In the genomic region with DNA sequence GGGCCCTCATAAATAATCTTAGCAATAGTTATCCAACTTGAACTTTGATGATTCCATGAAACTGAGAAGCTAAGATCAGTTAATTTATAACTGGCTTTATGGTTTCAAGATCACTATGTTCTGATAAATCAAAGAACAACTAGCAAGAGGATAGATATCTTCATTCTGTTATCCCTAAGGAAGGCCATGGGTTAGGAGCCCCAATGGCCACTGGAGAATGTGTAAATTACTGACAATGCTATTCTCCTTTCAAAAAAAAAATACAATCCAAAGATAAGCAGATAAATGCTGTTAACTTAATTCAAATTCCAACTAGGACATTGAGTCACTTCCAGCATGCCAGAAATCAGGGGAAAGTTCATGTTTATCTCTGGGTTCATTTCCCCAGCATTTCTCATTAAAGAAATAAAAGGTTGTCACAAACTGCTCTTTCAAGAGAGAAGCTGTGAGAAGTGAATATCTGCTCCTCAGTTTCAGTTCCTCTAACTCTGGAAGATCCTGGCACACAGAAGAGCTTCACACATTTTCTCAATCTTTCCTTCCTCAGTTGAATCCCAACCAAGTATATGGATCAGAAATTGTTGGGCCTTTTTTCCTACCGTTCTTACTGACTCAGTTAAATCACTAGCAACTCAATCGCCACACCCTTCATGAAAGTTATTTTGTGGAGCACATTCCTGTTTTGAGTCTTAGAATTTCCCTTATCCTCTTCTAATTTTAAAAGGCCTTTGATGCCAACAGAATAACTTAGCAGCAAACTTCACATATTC, we compare ENCODE assay signal across 18 cellular contexts. TPM values are rescaled to one million over a fixed set of nuclear protein-coding genes. Genes with fewer than 3 reads are reported as not detected.
DNase-seq lines count a peak whose midpoint lies in the region; ATAC-seq and TF ChIP-seq lines count a peak whose summit lies in the region.
"Had no signal": no experiment of that assay in that cellular context is flagged by ENCODE, and none has a peak within 500 bp of the region (broad histone marks: within the 10 kb centered on the region; RNA-seq: fewer than 3 reads in every experiment).

No MANE protein-coding gene starts in this region.

- H3K4me3 ChIP-seq in epithelial cell of proximal tubule (ENCODE audit: low read depth, low read length) (no peak overlapping the region), H7 (ENCODE audit: insufficient read depth, low read depth, low read length) (no peak overlapping the region), WERI-Rb-1 (ENCODE audit: low read depth, low read length) (no peak overlapping the region)
- H3K4me3 ChIP-seq: suprapubic skin had no signal

- no peaks in the 10 kb centered on the region for H3K36me3 Mint-ChIP-seq in activated T-helper 17 cell treated with anti-CD3 and anti-CD28 coated beads, Interleukin-2, amount 50 U/mL, for 72 hours (ENCODE audit: low read depth)
- H3K36me3 Mint-ChIP-seq: CD14-positive monocyte, naive B cell had no signal

- DNase-seq in MV-4-11 (lab: John Stamatoyannopoulos, UW) (peak; percentile 80), epithelial cell of proximal tubule (ENCODE audit: low read depth) (peak; percentile 31), pulmonary artery endothelial cell (ENCODE audit: low read depth, low spot score) (peak; percentile 62), H7 (no peak), WERI-Rb-1 (no peak)
- DNase-seq in activated CD4-positive, alpha-beta T cell treated with anti-CD3 and anti-CD28 coated beads, Interleukin-2, amount 50 U/mL, for 48 hours = no peak
- DNase-seq: activated naive CD4-positive, alpha-beta T cell treated with anti-CD3 and anti-CD28 coated beads, Interleukin-2, amount 50 U/mL, for 16 hours; foreskin keratinocyte; GF-D8; islet precursor cell; naive B cell; NCI-H1048; NCI-H446 treated with DMSO at 0.1 percent for 48 hours had no signal

- H3K9me3 Mint-ChIP-seq in activated T-helper 17 cell treated with anti-CD3 and anti-CD28 coated beads, Interleukin-2, amount 50 U/mL, for 72 hours = no peaks in the 10 kb centered on the region
- H3K9me3 Mint-ChIP-seq: naive B cell had no signal

- H3K9me3 ChIP-seq in WERI-Rb-1 (ENCODE audit: severe bottlenecking) = no peaks in the 10 kb centered on the region
- H3K9me3 ChIP-seq: suprapubic skin had no signal

- no peaks in the 10 kb centered on the region for H3K27me3 ChIP-seq in H7 (ENCODE audit: control insufficient read depth, insufficient read depth, low read length)
- no peaks in the 10 kb centered on the region for H3K27me3 ChIP-seq in WERI-Rb-1 (ENCODE audit: insufficient read depth, low read depth, severe bottlenecking)
- H3K27me3 ChIP-seq: suprapubic skin had no signal

- no peaks in the 10 kb centered on the region for H3K4me1 Mint-ChIP-seq in activated T-helper 17 cell treated with anti-CD3 and anti-CD28 coated beads, Interleukin-2, amount 50 U/mL, for 72 hours
- H3K4me1 Mint-ChIP-seq: naive B cell had no signal

- H3K27ac ChIP-seq in WERI-Rb-1 = no peak overlapping the region
- H3K27ac ChIP-seq: foreskin keratinocyte, RWPE1, suprapubic skin had no signal

- TF ChIP-seq CTCF in epithelial cell of proximal tubule (conservative IDR thresholded peaks at IDR 0.05; ENCODE audit: low read depth, low read length) (no peak), WERI-Rb-1 (IDR thresholded peaks at IDR 0.05; ENCODE audit: low read depth, low read length) (no peak)

- ATAC-seq in GM18498 (IDR thresholded peaks at IDR 0.05; ENCODE audit: unreplicated experiment) = peak; percentile 44
- no peak for ATAC-seq in activated T-helper 17 cell treated with anti-CD3 and anti-CD28 coated beads, Interleukin-2, amount 50 U/mL, for 72 hours (replicated peaks)
- ATAC-seq: foreskin keratinocyte had no signal

- no peak overlapping the region for H3K27ac Mint-ChIP-seq in activated T-helper 17 cell treated with anti-CD3 and anti-CD28 coated beads, Interleukin-2, amount 50 U/mL, for 72 hours
- H3K27ac Mint-ChIP-seq: CD14-positive monocyte, naive B cell had no signal

- H3K27me3 Mint-ChIP-seq in activated T-helper 17 cell treated with anti-CD3 and anti-CD28 coated beads, Interleukin-2, amount 50 U/mL, for 72 hours = no peaks in the 10 kb centered on the region

- H3K36me3 ChIP-seq in H7 (replicated peaks; ENCODE audit: control insufficient read depth, insufficient read depth, low read length) (no peaks in the 10 kb centered on the region), WERI-Rb-1 (no peaks in the 10 kb centered on the region)
- H3K36me3 ChIP-seq: suprapubic skin had no signal

- H3K4me3 Mint-ChIP-seq in activated T-helper 17 cell treated with anti-CD3 and anti-CD28 coated beads, Interleukin-2, amount 50 U/mL, for 72 hours = no peak overlapping the region
- H3K4me3 Mint-ChIP-seq: CD14-positive monocyte, naive B cell had no signal

RNA-seq across cellular contexts. Expression of a gene that starts 59.6 kb away (rescaled TPM):
- total RNA-seq in epithelial cell of proximal tubule (9.8 and 32.1 TPM in 2 replicates), pulmonary artery endothelial cell (17.4 and 24.0 TPM in 2 replicates)
- total RNA-seq in H7 (2014; rRNA removed; shearing (Covaris generic)) = 5.2 and 11.6 TPM in 2 replicates
- under 1 TPM in 1 of 2 donors, not detected in 1; 0.45 TPM for total RNA-seq in activated T-helper 17 cell treated with anti-CD3 and anti-CD28 coated beads, Interleukin-2, amount 50 U/mL, for 72 hours
- total RNA-seq: foreskin keratinocyte had no signal

Comparison
In these comparisons a context has a peak if more than half of its experiments do, and no peak if none do; other contexts are left out.
1. DNase-seq: peak in MV-4-11 (single experiment), epithelial cell of proximal tubule (single experiment) and pulmonary artery endothelial cell (single experiment); none in H7 (single experiment), WERI-Rb-1 (single experiment) and activated CD4-positive, alpha-beta T cell treated with anti-CD3 and anti-CD28 coated beads, Interleukin-2, amount 50 U/mL, for 48 hours (0 of 2).